In genomic region chr2:173982918-173983317, GRCh38 we compare ENCODE assay signal across 10 cellular contexts. TPM values are rescaled to one million over a fixed set of nuclear protein-coding genes. Genes with fewer than 3 reads are reported as not detected.
DNase-seq lines count a peak whose midpoint lies in the region; ATAC-seq and TF ChIP-seq lines count a peak whose summit lies in the region.
"Had no signal": no experiment of that assay in that cellular context is flagged by ENCODE, and none has a peak within 500 bp of the region (broad histone marks: within the 10 kb centered on the region; RNA-seq: fewer than 3 reads in every experiment).

No MANE protein-coding gene starts in this region.

- TF ChIP-seq CTCF in dorsolateral prefrontal cortex (IDR thresholded peaks at IDR 0.05 in 54 of 56, conservative IDR thresholded peaks at IDR 0.05 in 2 of 56; ENCODE audit: low read depth in 1 of 56, partially characterized antibody in 56 of 56): no peak

- H2AFZ ChIP-seq in neuronal stem cell (ENCODE audit: low read length): peak overlapping the region; percentile 7

- no peak overlapping the region for H3K27ac Mint-ChIP-seq in activated CD8-positive, alpha-beta memory T cell treated with anti-CD3 and anti-CD28 coated beads, Interleukin-2, amount 10 ng/mL, durations not matched to agents 7 days and 5 days

- H4K91ac ChIP-seq in neuronal stem cell (ENCODE audit: low read depth, low read length, poor library complexity): no peak overlapping the region

- ATAC-seq in activated CD8-positive, alpha-beta memory T cell treated with anti-CD3 and anti-CD28 coated beads, Interleukin-2, amount 10 ng/mL, durations not matched to agents 7 days and 5 days: no peak
- ATAC-seq in HG02571 (IDR thresholded peaks at IDR 0.05; ENCODE audit: unreplicated experiment) (no peak), HG03196 (IDR thresholded peaks at IDR 0.05; ENCODE audit: unreplicated experiment) (no peak)

- no peak overlapping the region for H2BK5ac ChIP-seq in neuronal stem cell (ENCODE audit: low read length)

- no peak overlapping the region for H2BK12ac ChIP-seq in neuronal stem cell (ENCODE audit: low read length)

- H3K27me3 Mint-ChIP-seq in activated CD8-positive, alpha-beta memory T cell treated with anti-CD3 and anti-CD28 coated beads, Interleukin-2, amount 10 ng/mL, durations not matched to agents 7 days and 5 days: no peaks in the 10 kb centered on the region

- H2BK15ac ChIP-seq in neuronal stem cell (ENCODE audit: low read length): no peak overlapping the region

- WGBS in neuronal stem cell (ENCODE audit: extremely low coverage in 2 of 2, insufficient read length in 2 of 2, insufficient replicate concordance in 1 of 2), 2 donors: no CpG with 5 or more reads among the region's 3 CpGs

- H3K36me3 ChIP-seq in neuronal stem cell (replicated peaks in 1 of 2; ENCODE audit: control insufficient read depth in 2 of 2, insufficient read depth in 2 of 2, low read length in 2 of 2): no peaks in the 10 kb centered on the region

- H2AK5ac ChIP-seq in neuronal stem cell (ENCODE audit: low read depth, low read length): no peak overlapping the region

- no peak overlapping the region for H3K14ac ChIP-seq in neuronal stem cell (ENCODE audit: low read length)

- H3K18ac ChIP-seq in neuronal stem cell (ENCODE audit: low read length): no peak overlapping the region

- no peak overlapping the region for H3K4me3 Mint-ChIP-seq in activated CD8-positive, alpha-beta memory T cell treated with anti-CD3 and anti-CD28 coated beads, Interleukin-2, amount 10 ng/mL, durations not matched to agents 7 days and 5 days
- H3K4me3 Mint-ChIP-seq: neural crest cell had no signal

- intact Hi-C loops in dorsolateral prefrontal cortex (cut with DNase I): no loop called here

- no peaks in the 10 kb centered on the region for H3K27me3 ChIP-seq in dorsolateral prefrontal cortex
- no peaks in the 10 kb centered on the region for H3K27me3 ChIP-seq in neuronal stem cell (ENCODE audit: control insufficient read depth in 3 of 3, insufficient read depth in 3 of 3, low read depth in 1 of 3, low read length in 3 of 3)

- DNase-seq in DMS 273 treated with DMSO at 0.1 percent for 48 hours (lab: John Stamatoyannopoulos, UW) (peak; percentile 49), NCI-H345 treated with DMSO at 0.1 percent for 48 hours (lab: John Stamatoyannopoulos, UW; ENCODE audit: unreplicated experiment) (peak; percentile 85), dorsolateral prefrontal cortex (peak; percentile 32 to 87 (median 64)), neuronal stem cell (ENCODE audit: low spot score) (no peak), GOT3 (lab: John Stamatoyannopoulos, UW) (no peak)
- no peak for DNase-seq in activated CD8-positive, alpha-beta memory T cell treated with anti-CD3 and anti-CD28 coated beads, Interleukin-2, amount 10 ng/mL, durations not matched to agents 7 days and 5 days

- H3K9me3 ChIP-seq in neuronal stem cell (replicated peaks in 1 of 2; ENCODE audit: control insufficient read depth in 2 of 2, insufficient read depth in 1 of 2, low read depth in 1 of 2, low read length in 2 of 2): peaks cover 0 to 2% of the 10 kb centered on the region in 2 donors

- no peak overlapping the region for H2BK120ac ChIP-seq in neuronal stem cell (ENCODE audit: low read depth, low read length)

- H3K36me3 Mint-ChIP-seq in activated CD8-positive, alpha-beta memory T cell treated with anti-CD3 and anti-CD28 coated beads, Interleukin-2, amount 10 ng/mL, durations not matched to agents 7 days and 5 days: no peaks in the 10 kb centered on the region

- H3K27ac ChIP-seq in dorsolateral prefrontal cortex: peak overlapping the region in 42 of 59 donors; percentile 3 to 80 (median 46)
- no peak overlapping the region for H3K27ac ChIP-seq in neuronal stem cell (replicated peaks; ENCODE audit: low read length)
- H3K27ac ChIP-seq: HL-60 had no signal

- no peaks in the 10 kb centered on the region for H3K79me1 ChIP-seq in neuronal stem cell (ENCODE audit: low read depth, low read length)

- H3K4me1 Mint-ChIP-seq in activated CD8-positive, alpha-beta memory T cell treated with anti-CD3 and anti-CD28 coated beads, Interleukin-2, amount 10 ng/mL, durations not matched to agents 7 days and 5 days: no peaks in the 10 kb centered on the region

- no peak overlapping the region for H3K9ac ChIP-seq in neuronal stem cell (ENCODE audit: low read depth, low read length, poor library complexity)

- no peak overlapping the region for H4K8ac ChIP-seq in neuronal stem cell (ENCODE audit: low read depth, low read length)

- peaks cover 6% of the 10 kb centered on the region in 2 donors for H3K4me1 ChIP-seq in neuronal stem cell (ENCODE audit: control insufficient read depth in 2 of 2, insufficient read depth in 1 of 2, low read depth in 1 of 2, low read length in 2 of 2)

- CTCF ChIA-PET in activated CD8-positive, alpha-beta memory T cell treated with anti-CD3 and anti-CD28 coated beads, Interleukin-2, amount 10 ng/mL, durations not matched to agents 7 days and 5 days (lab: Charles Lee): interaction anchor here (1.3 kb wide), 1 partner anchor 14 kb away, joined by 3 read pairs; no protein-coding TSS in a partner anchor

- H3K4me2 ChIP-seq in neuronal stem cell (ENCODE audit: insufficient read depth, low read length, poor library complexity, severe bottlenecking): no peak overlapping the region

- H3K23ac ChIP-seq in neuronal stem cell (ENCODE audit: low read depth, low read length, poor library complexity): no peak overlapping the region

- H3K4ac ChIP-seq in neuronal stem cell (ENCODE audit: low read length): no peak overlapping the region

- no peaks in the 10 kb centered on the region for H3K9me3 Mint-ChIP-seq in activated CD8-positive, alpha-beta memory T cell treated with anti-CD3 and anti-CD28 coated beads, Interleukin-2, amount 10 ng/mL, durations not matched to agents 7 days and 5 days (ENCODE audit: low read depth)
- H3K9me3 Mint-ChIP-seq: neural crest cell had no signal

- peak overlapping the region in 6 of 59 donors; percentile 1 to 20 (median 8) for H3K4me3 ChIP-seq in dorsolateral prefrontal cortex
- H3K4me3 ChIP-seq in neuronal stem cell (ENCODE audit: low read length in 2 of 2): no peak overlapping the region

RNA-seq across cellular contexts. Expression of gene SP3, which starts 17.7 kb away (rescaled TPM):
- total RNA-seq in dorsolateral prefrontal cortex: 10 to 100 TPM; 41.4 to 79.2 (median 59.4) TPM
- 43.6 TPM for polyA plus RNA-seq in neuronal stem cell (2013, experiment 1 of 2)
- 45.7 TPM for polyA plus RNA-seq in neuronal stem cell (2013, experiment 2 of 2)
- 100 to 1,000 TPM in 1 of 2 experiments, 10 to 100 TPM in 1; 95.7 to 105 TPM for total RNA-seq in activated CD8-positive, alpha-beta memory T cell treated with anti-CD3 and anti-CD28 coated beads, Interleukin-2, amount 10 ng/mL, durations not matched to agents 7 days and 5 days

Comparison
In these comparisons a context has a peak if more than half of its experiments do, and no peak if none do; other contexts are left out.
1. DNase-seq: peak in DMS 273 treated with DMSO at 0.1 percent for 48 hours (single experiment), NCI-H345 treated with DMSO at 0.1 percent for 48 hours (single experiment) and dorsolateral prefrontal cortex (10 of 10); none in neuronal stem cell (single experiment), activated CD8-positive, alpha-beta memory T cell treated with anti-CD3 and anti-CD28 coated beads, Interleukin-2, amount 10 ng/mL, durations not matched to agents 7 days and 5 days (single experiment) and GOT3 (single experiment).